ENCODE assay signal across 8 cellular contexts in the genomic region with DNA sequence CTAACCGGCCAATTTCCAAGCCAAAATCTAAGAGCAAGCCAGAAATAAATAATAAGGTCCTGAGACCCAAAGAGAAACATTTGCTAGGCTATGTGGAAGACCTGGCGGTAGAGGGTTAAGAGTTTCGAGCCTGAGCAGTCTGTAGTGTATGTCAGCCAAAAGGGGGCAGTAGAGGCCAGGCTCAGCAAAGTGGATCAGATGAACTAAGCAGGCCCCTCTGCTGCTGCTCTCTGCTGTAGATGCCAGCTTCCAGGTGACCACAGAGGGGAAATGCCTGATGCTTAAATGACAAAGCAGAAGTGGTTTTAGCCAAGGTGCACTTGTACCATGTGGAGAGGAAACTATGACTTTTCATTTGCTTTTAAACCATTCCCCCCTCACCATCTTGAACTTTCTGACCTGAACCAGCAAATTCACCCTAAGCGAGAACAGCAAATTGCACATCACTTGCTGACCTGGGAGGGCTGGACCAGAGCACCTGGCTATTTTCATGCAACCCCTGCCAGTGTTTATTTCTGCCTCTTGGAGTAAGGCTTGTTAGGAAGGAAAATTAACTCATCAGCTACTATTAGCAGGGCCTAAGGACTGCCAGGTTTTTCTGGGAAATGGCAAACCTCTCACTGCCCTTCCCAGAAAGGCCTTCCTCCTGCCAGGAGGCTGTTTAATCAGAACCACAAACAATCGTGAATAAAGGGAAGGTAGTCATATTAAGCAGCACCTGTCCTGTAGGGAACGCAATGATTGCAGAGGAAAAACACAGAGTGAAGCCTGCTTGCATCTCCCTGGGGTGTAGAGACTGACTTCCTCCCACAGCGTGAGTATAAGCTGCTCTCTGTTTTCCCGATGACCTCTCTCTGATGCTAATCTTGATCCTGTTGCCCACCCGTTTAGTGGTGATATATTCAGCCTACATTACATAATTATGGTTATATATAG.
A peak's percentile ranks its signal among the peaks of the same experiment; 100 is the strongest.
DNase-seq lines count a peak whose midpoint lies in the region; ATAC-seq and TF ChIP-seq lines count a peak whose summit lies in the region.

No MANE protein-coding gene starts in this region.

- H3K36me3 Mint-ChIP-seq in activated T-helper 2 cell treated with anti-CD3 and anti-CD28 coated beads, Interferon-gamma antibody, Interleukin-2, Interleukin-4, amounts not matched to agents 10 μg/mL and 5 μg/mL and 100 μg/mL, durations not matched to agents 14 hours and 24 hours and 36 hours (ENCODE audit: low read depth): no peaks in the 10 kb centered on the region

- ATAC-seq in GM18861 (IDR thresholded peaks at IDR 0.05; ENCODE audit: unreplicated experiment) (peak; percentile 94), HG02943 (IDR thresholded peaks at IDR 0.05; ENCODE audit: low read depth, unreplicated experiment) (peak; percentile 78)
- no peak for ATAC-seq in activated CD4-positive, CD25-positive, alpha-beta regulatory T cell treated with anti-CD3 and anti-CD28 coated beads, Interleukin-2, amount 50 U/mL, for 24 hours

- no peaks in the 10 kb centered on the region for H3K4me1 Mint-ChIP-seq in activated T-helper 2 cell treated with anti-CD3 and anti-CD28 coated beads, Interferon-gamma antibody, Interleukin-2, Interleukin-4, amounts not matched to agents 10 μg/mL and 5 μg/mL and 100 μg/mL, durations not matched to agents 14 hours and 24 hours and 36 hours (ENCODE audit: low read depth)

- no peaks in the 10 kb centered on the region for H3K27me3 Mint-ChIP-seq in activated T-helper 2 cell treated with anti-CD3 and anti-CD28 coated beads, Interferon-gamma antibody, Interleukin-2, Interleukin-4, amounts not matched to agents 10 μg/mL and 5 μg/mL and 100 μg/mL, durations not matched to agents 14 hours and 24 hours and 36 hours (ENCODE audit: low read depth)

- H3K4me3 ChIP-seq in iPS-18a (ENCODE audit: low read length): no peak overlapping the region
- no peak overlapping the region for H3K4me3 ChIP-seq in transverse colon

- H3K9me3 ChIP-seq in iPS-18a (ENCODE audit: control insufficient read depth, low read depth, low read length) (no peaks in the 10 kb centered on the region), transverse colon (no peaks in the 10 kb centered on the region)

- H3K9me3 Mint-ChIP-seq in activated T-helper 2 cell treated with anti-CD3 and anti-CD28 coated beads, Interferon-gamma antibody, Interleukin-2, Interleukin-4, amounts not matched to agents 10 μg/mL and 5 μg/mL and 100 μg/mL, durations not matched to agents 14 hours and 24 hours and 36 hours: no peaks in the 10 kb centered on the region

- WGBS in transverse colon (ENCODE audit: low coverage in 1 of 2), 2 donors: 55 to 64% methylated on average over 8 to 9 of the region's 9 CpGs

- peak in 4 of 5 experiments; percentile 33 to 45 (median 42) for TF ChIP-seq CTCF in transverse colon (IDR thresholded peaks at IDR 0.05)

- H3K4me3 Mint-ChIP-seq in activated T-helper 2 cell treated with anti-CD3 and anti-CD28 coated beads, Interferon-gamma antibody, Interleukin-2, Interleukin-4, amounts not matched to agents 10 μg/mL and 5 μg/mL and 100 μg/mL, durations not matched to agents 14 hours and 24 hours and 36 hours (ENCODE audit: low read depth): no peak overlapping the region

- no peak overlapping the region for H3K27ac Mint-ChIP-seq in activated T-helper 2 cell treated with anti-CD3 and anti-CD28 coated beads, Interferon-gamma antibody, Interleukin-2, Interleukin-4, amounts not matched to agents 10 μg/mL and 5 μg/mL and 100 μg/mL, durations not matched to agents 14 hours and 24 hours and 36 hours

- H3K4me1 ChIP-seq in iPS-18a (ENCODE audit: control insufficient read depth, low read depth, low read length) (peaks cover 11% of the 10 kb centered on the region), transverse colon (no peaks in the 10 kb centered on the region)

- peak overlapping the region; percentile 11 for H3K9ac ChIP-seq in iPS-18a (ENCODE audit: low read length)

- no peak for TF ChIP-seq EP300 in transverse colon (IDR thresholded peaks at IDR 0.05; ENCODE audit: low read depth)

- H3K27ac ChIP-seq in iPS-18a (ENCODE audit: low read length): no peak overlapping the region
- H3K27ac ChIP-seq in transverse colon: no peak overlapping the region

- H3K27me3 ChIP-seq in iPS-18a (ENCODE audit: control insufficient read depth, insufficient read depth, low read length) (no peaks in the 10 kb centered on the region), transverse colon (no peaks in the 10 kb centered on the region)

- DNase-seq in DMS 273 (lab: John Stamatoyannopoulos, UW; ENCODE audit: unreplicated experiment) (peak; percentile 61), NCI-H1694 treated with DMSO at 0.1 percent for 48 hours (lab: John Stamatoyannopoulos, UW) (peak; percentile 14), transverse colon (peak; percentile 13)
- peak; percentile 8 for DNase-seq in activated T-helper 2 cell treated with anti-CD3 and anti-CD28 coated beads, Interferon-gamma antibody, Interleukin-2, Interleukin-4, amounts not matched to agents 10 μg/mL and 5 μg/mL and 100 μg/mL, durations not matched to agents 14 hours and 24 hours and 36 hours (ENCODE audit: low spot score)

- in situ Hi-C loops in transverse colon (cut with MboI; ENCODE audit: low pct_ligation_motif_present in 1 of 4, low pct_unique_long_range_greater_than_20kb in 1 of 4, low sequenced_read_pairs in 3 of 4): no loop called here

- no peaks in the 10 kb centered on the region for H3K36me3 ChIP-seq in iPS-18a (ENCODE audit: control insufficient read depth, low read depth, low read length)
- no peaks in the 10 kb centered on the region for H3K36me3 ChIP-seq in transverse colon

- TF ChIP-seq POLR2A in transverse colon (IDR thresholded peaks at IDR 0.05): no peak

- intact Hi-C loops in activated T-helper 2 cell treated with anti-CD3 and anti-CD28 coated beads, Interferon-gamma antibody, Interleukin-2, Interleukin-4, amounts not matched to agents 10 μg/mL and 5 μg/mL and 100 μg/mL, durations not matched to agents 14 hours and 24 hours and 36 hours (cut with micrococcal nuclease): loop anchor here (2.0 kb wide), 1 partner anchor 768 kb away; no protein-coding TSS in a partner anchor
- intact Hi-C loops in transverse colon (cut with DNase I; ENCODE audit: low total_unique reads): no loop called here

Comparison
In these comparisons a context has a peak if more than half of its experiments do, and no peak if none do; other contexts are left out.
1. DNase-seq: peak in every context shown above with its lines; median percentile 61 in DMS 273; 14 in NCI-H1694 treated with DMSO at 0.1 percent for 48 hours; 13 in transverse colon; 8 in activated T-helper 2 cell treated with anti-CD3 and anti-CD28 coated beads, Interferon-gamma antibody, Interleukin-2, Interleukin-4, amounts not matched to agents 10 μg/mL and 5 μg/mL and 100 μg/mL, durations not matched to agents 14 hours and 24 hours and 36 hours.
2. ATAC-seq: peak in GM18861 (single experiment) and HG02943 (single experiment); none in activated CD4-positive, CD25-positive, alpha-beta regulatory T cell treated with anti-CD3 and anti-CD28 coated beads, Interleukin-2, amount 50 U/mL, for 24 hours (0 of 2).